In genomic region chr7:128135275-128136214, GRCh38 we compare ENCODE assay signal across 7 cellular contexts.
A peak's percentile ranks its signal among the peaks of the same experiment; 100 is the strongest.
DNase-seq lines count a peak whose midpoint lies in the region; ATAC-seq, FAIRE-seq and TF ChIP-seq lines count a peak whose summit lies in the region.

No MANE protein-coding gene starts in this region.

- DNase-seq in GM12891 (ENCODE audit: insufficient read length, low spot score): peak; percentile 82
- peak; percentile 41 for DNase-seq in NCI-H1092 (lab: John Stamatoyannopoulos, UW)
- peak; percentile 23 to 48 (median 38) for DNase-seq in activated CD4-positive, CD25-positive, alpha-beta regulatory T cell (lab: John Stamatoyannopoulos, UW)
- DNase-seq in central memory CD8-positive, alpha-beta T cell (ENCODE audit: low spot score in 2 of 2): peak; percentile 23 to 60
- DNase-seq in left kidney (ENCODE audit: low read depth, low spot score): peak; percentile 83
- peak; percentile 74 to 77 for DNase-seq in stimulated activated CD4-positive, alpha-beta T cell treated with anti-CD3 and anti-CD28 coated beads, Interleukin-2, amount 100 ng/mL, for 24 hours

- H3K27ac Mint-ChIP-seq in central memory CD8-positive, alpha-beta T cell (ENCODE audit: low read depth): no peak overlapping the region

- peak overlapping the region; percentile 65 for H3K4me3 Mint-ChIP-seq in central memory CD8-positive, alpha-beta T cell

- H3K9me3 Mint-ChIP-seq in central memory CD8-positive, alpha-beta T cell: no peaks in the 10 kb centered on the region

- H3K36me3 Mint-ChIP-seq in central memory CD8-positive, alpha-beta T cell (ENCODE audit: insufficient read depth): peaks cover 2% of the 10 kb centered on the region

- H3K27me3 Mint-ChIP-seq in central memory CD8-positive, alpha-beta T cell: peaks cover 8% of the 10 kb centered on the region

- ATAC-seq in HG02571 (IDR thresholded peaks at IDR 0.05; ENCODE audit: unreplicated experiment): peak; percentile 87
- peak; percentile 92 for ATAC-seq in central memory CD8-positive, alpha-beta T cell (replicated peaks; ENCODE audit: extremely low read depth, poor library complexity, severe bottlenecking)

- no peak for TF ChIP-seq POLR2A in GM12891 (IDR thresholded peaks at IDR 0.05; ENCODE audit: low read depth, low read length)

- H3K4me1 Mint-ChIP-seq in central memory CD8-positive, alpha-beta T cell: peaks cover 16% of the 10 kb centered on the region

- FAIRE-seq in GM12891 (lab: Jason Lieb, UNC): peak; percentile 71

TF ChIP-seq in GM12891, 5 proteins besides CTCF, POLR2A, EP300 and RAD21:
- TF ChIP-seq SPI1 (IDR thresholded peaks at IDR 0.05; ENCODE audit: low read depth, low read length) (no peak), TAF1 (IDR thresholded peaks at IDR 0.05; ENCODE audit: low read depth, low read length) (no peak), POU2F2 (IDR thresholded peaks at IDR 0.05; ENCODE audit: low read depth, low read length) (no peak), POLR2AphosphoS5 (IDR thresholded peaks at IDR 0.05; ENCODE audit: low read depth, low read length) (no peak), PAX5 (IDR thresholded peaks at IDR 0.05; ENCODE audit: insufficient read depth, low read length, severe bottlenecking) (no peak)
TF ChIP-seq in GM12891: peak in this region for 0.

Comparison
In these comparisons a context has a peak if more than half of its experiments do, and no peak if none do; other contexts are left out.
1. Peak in every context shown above with its lines: DNase-seq and ATAC-seq.